In genomic region chr18:44245026-44245425, GRCh38 we compare ENCODE assay signal across 13 cellular contexts.
DNase-seq lines count a peak whose midpoint lies in the region; ATAC-seq and TF ChIP-seq lines count a peak whose summit lies in the region.
"Had no signal": no experiment of that assay in that cellular context is flagged by ENCODE, and none has a peak within 500 bp of the region (broad histone marks: within the 10 kb centered on the region; RNA-seq: fewer than 3 reads in every experiment).

No MANE protein-coding gene starts in this region.

- TF ChIP-seq CTCF in OCI-LY3 (IDR thresholded peaks at IDR 0.05; ENCODE audit: low read depth, low read length) (no peak), fibroblast of mammary gland (conservative IDR thresholded peaks at IDR 0.05; ENCODE audit: control insufficient read depth, insufficient read depth, low read depth, low read length) (no peak)

- peak overlapping the region; percentile 1; the same call in 1 of the 2 replicates for H3K4me2 ChIP-seq in OCI-LY3 (ENCODE audit: low read length)

- H3K36me3 ChIP-seq in OCI-LY3 (replicated peaks; ENCODE audit: low read depth, low read length), result no peaks in the 10 kb centered on the region
- H3K36me3 ChIP-seq: BE2C, HAP-1 had no signal

- H3K79me2 ChIP-seq in OCI-LY3 (ENCODE audit: low read length), result no peaks in the 10 kb centered on the region

- no peaks in the 10 kb centered on the region for H3K27me3 ChIP-seq in OCI-LY3 (ENCODE audit: low read depth, low read length)

- no peak overlapping the region for H3K27ac ChIP-seq in OCI-LY3 (ENCODE audit: low read length)

- no peaks in the 10 kb centered on the region for H4K20me1 ChIP-seq in OCI-LY3 (ENCODE audit: insufficient read depth, low read length)

- peak; percentile 52 to 77 for DNase-seq in NCI-H526 (lab: John Stamatoyannopoulos, UW)
- peak; percentile 12 for DNase-seq in fibroblast of mammary gland (ENCODE audit: low read depth)
- DNase-seq in NCI-H524 treated with DMSO at 0.1 percent for 48 hours (lab: John Stamatoyannopoulos, UW), result no peak
- DNase-seq: BE2C; C1 segment of cervical spinal cord; Caco-2; CD4-positive, alpha-beta T cell had no signal

- peak; percentile 92 for ATAC-seq in SK-N-SH treated with all-trans-retinoic acid at 6 μM for 48 hours
- ATAC-seq in GM21786 (IDR thresholded peaks at IDR 0.05; ENCODE audit: unreplicated experiment), result no peak
- no peak for ATAC-seq in GM21723 (IDR thresholded peaks at IDR 0.05; ENCODE audit: unreplicated experiment)
- ATAC-seq: HepG2 had no signal

- no peaks in the 10 kb centered on the region for H3K9me3 ChIP-seq in OCI-LY3 (ENCODE audit: insufficient read depth, low read length)
- H3K9me3 ChIP-seq: BE2C, Caco-2, HAP-1 had no signal

- H3K4me3 ChIP-seq in OCI-LY3 (ENCODE audit: low read length) (no peak overlapping the region), fibroblast of mammary gland (ENCODE audit: control insufficient read depth, low read depth, low read length) (no peak overlapping the region)
- H3K4me3 ChIP-seq: HAP-1 had no signal

- no peak overlapping the region for H2AFZ ChIP-seq in OCI-LY3 (ENCODE audit: low read depth, low read length)

- H3K4me1 ChIP-seq in OCI-LY3 (ENCODE audit: low read length), result peaks cover 20% of the 10 kb centered on the region
- H3K4me1 ChIP-seq: BE2C, Caco-2, HAP-1 had no signal

- no peak overlapping the region for H3K9ac ChIP-seq in OCI-LY3 (ENCODE audit: low read length)

TF ChIP-seq in SK-N-SH treated with all-trans-retinoic acid at 6 μM for 48 hours, 23 proteins besides CTCF, POLR2A, EP300 and RAD21:
- TF ChIP-seq PPARA (CRISPR knock-in tag; IDR thresholded peaks at IDR 0.05; ENCODE audit: borderline replicate concordance), result peak; percentile 84
- TF ChIP-seq ZNF565 (CRISPR knock-in tag; conservative IDR thresholded peaks at IDR 0.05; ENCODE audit: low read depth), result no peak
- no peak for TF ChIP-seq ZFP3 (CRISPR knock-in tag; IDR thresholded peaks at IDR 0.05)
- peak; percentile 37; the same call in 1 of the 2 replicates for TF ChIP-seq CREB5 (CRISPR knock-in tag; IDR thresholded peaks at IDR 0.05; ENCODE audit: low read depth)
- TF ChIP-seq ZNF70 (CRISPR knock-in tag; IDR thresholded peaks at IDR 0.05), result peak; percentile 49; the same call in 1 of the 2 replicates
- TF ChIP-seq TSHZ2 (CRISPR knock-in tag; IDR thresholded peaks at IDR 0.05), result peak; percentile 88
- TF ChIP-seq ESRRG (CRISPR knock-in tag; IDR thresholded peaks at IDR 0.05), result no peak
- 0 out of 2 replicates have a peak, but pooled peaks have one; percentile 18 for TF ChIP-seq SNAI2 (CRISPR knock-in tag; IDR thresholded peaks at IDR 0.05)
- TF ChIP-seq PATZ1 (CRISPR knock-in tag; IDR thresholded peaks at IDR 0.05; ENCODE audit: borderline replicate concordance), result no peak; the same call in 1 of the 2 replicates
- no peak; the same call in 1 of the 2 replicates for TF ChIP-seq POU6F1 (CRISPR knock-in tag; IDR thresholded peaks at IDR 0.05; ENCODE audit: borderline replicate concordance, low read depth)
- TF ChIP-seq TOX (CRISPR knock-in tag; IDR thresholded peaks at IDR 0.05; ENCODE audit: borderline replicate concordance), result peak; percentile 69; the same call in 1 of the 2 replicates
- peak; percentile 49; the same call in 1 of the 2 replicates for TF ChIP-seq ISL1 (CRISPR knock-in tag; IDR thresholded peaks at IDR 0.05)
- TF ChIP-seq BACH2 (CRISPR knock-in tag; IDR thresholded peaks at IDR 0.05; ENCODE audit: borderline replicate concordance), result 0 out of 2 replicates have a peak, but pooled peaks have one; percentile 7
- TF ChIP-seq RARB (CRISPR knock-in tag; IDR thresholded peaks at IDR 0.05), result no peak
- 0 out of 2 replicates have a peak, but pooled peaks have one; percentile 62 for TF ChIP-seq ZC3H10 (CRISPR knock-in tag; IDR thresholded peaks at IDR 0.05)
- no peak for TF ChIP-seq CSDC2 (CRISPR knock-in tag; IDR thresholded peaks at IDR 0.05)
- peak; percentile 77; the same call in 1 of the 2 replicates for TF ChIP-seq ARNTL (CRISPR knock-in tag; IDR thresholded peaks at IDR 0.05; ENCODE audit: borderline replicate concordance, low read depth)
- no peak for TF ChIP-seq ZFP30 (CRISPR knock-in tag; IDR thresholded peaks at IDR 0.05)
- no peak for TF ChIP-seq OSR1 (CRISPR knock-in tag; IDR thresholded peaks at IDR 0.05)
- TF ChIP-seq TCF4 (CRISPR knock-in tag; IDR thresholded peaks at IDR 0.05; ENCODE audit: borderline replicate concordance), result peak; percentile 100
- no peak for TF ChIP-seq GLIS3 (CRISPR knock-in tag; IDR thresholded peaks at IDR 0.05)
- TF ChIP-seq CSRNP3 (CRISPR knock-in tag; IDR thresholded peaks at IDR 0.05), result peak; percentile 93
- TF ChIP-seq ZNF8 (CRISPR knock-in tag; IDR thresholded peaks at IDR 0.05), result peak; percentile 45; the same call in 1 of the 2 replicates
